14 cellular contexts compared by ENCODE assay signal in the genomic region with DNA sequence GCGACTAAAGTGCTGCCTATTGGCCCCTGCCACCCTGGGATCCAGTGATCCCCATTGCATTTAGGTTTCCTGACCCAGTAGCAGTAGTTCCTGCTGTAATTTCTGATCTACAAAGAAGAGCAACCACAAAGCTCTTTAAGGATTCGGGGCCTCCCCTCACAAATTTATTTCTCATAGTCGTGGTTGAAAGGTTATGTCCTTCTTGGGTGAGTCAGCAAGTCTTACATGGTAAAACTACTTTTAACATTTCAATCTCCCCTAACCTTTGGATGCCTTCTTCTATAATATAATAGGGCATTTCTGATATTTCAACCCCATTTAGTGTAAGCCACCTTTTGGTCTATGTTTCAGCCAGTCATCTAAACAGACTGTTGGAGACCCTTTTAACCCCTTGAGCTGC. TPM values are rescaled to one million over a fixed set of nuclear protein-coding genes. Genes with fewer than 3 reads are reported as not detected.
A peak's percentile ranks its signal among the peaks of the same experiment; 100 is the strongest.
DNase-seq lines count a peak whose midpoint lies in the region; ATAC-seq, FAIRE-seq and TF ChIP-seq lines count a peak whose summit lies in the region.
"Had no signal": no experiment of that assay in that cellular context is flagged by ENCODE, and none has a peak within 500 bp of the region (broad histone marks: within the 10 kb centered on the region; RNA-seq: fewer than 3 reads in every experiment).

No MANE protein-coding gene starts in this region.

- TF ChIP-seq CTCF in BJ (IDR thresholded peaks at IDR 0.05; ENCODE audit: insufficient read depth, low read depth, low read length) = no peak

- H3K36me3 ChIP-seq in BJ (ENCODE audit: control insufficient read depth, insufficient read depth, low read length) = peaks cover 6% of the 10 kb centered on the region; the same call in 1 of the 2 replicates

- FAIRE-seq in frontal cortex (lab: Jason Lieb, UNC) = no peak

- CTCF ChIA-PET in BJ (lab: Yijun Ruan, JAX) = interaction anchor here (1.3 to 2.0 kb wide), 2 partner anchors 9 to 25 kb away, joined by 3 to 5 read pairs; a partner anchor contains a TSS

- DNase-seq in BJ (ENCODE audit: low read depth) = peak; percentile 40
- DNase-seq in HT1080 (ENCODE audit: low read depth) = peak; percentile 50
- peak; percentile 57 for DNase-seq in fibroblast of peridontal ligament (ENCODE audit: extremely low read depth)
- no peak for DNase-seq in DMS53 treated with DMSO at 0.1 percent for 48 hours (lab: John Stamatoyannopoulos, UW; ENCODE audit: unreplicated experiment)
- DNase-seq in NOMO-1 treated with dmso at 0.1 percent for 144 hours (lab: John Stamatoyannopoulos, UW; ENCODE audit: unreplicated experiment) = no peak
- no peak for DNase-seq in frontal cortex (ENCODE audit: low spot score in 2 of 2)
- DNase-seq: activated CD4-positive, CD25-positive, alpha-beta regulatory T cell treated with anti-CD3 and anti-CD28 coated beads, Interleukin-2, amount 50 U/mL, for 72 hours; glutamatergic neuron; MG63; naive B cell; stimulated activated CD4-positive, alpha-beta T cell treated with anti-CD3 and anti-CD28 coated beads, Interleukin-2, amount 100 ng/mL, for 48 hours had no signal

- H3K4me3 ChIP-seq in BJ (ENCODE audit: low read depth, low read length) = no peak overlapping the region
- H3K4me3 ChIP-seq: ascending aorta, MG63 had no signal

- POLR2A ChIA-PET in BJ (lab: Charles Lee) = interaction anchor here (0.6 kb wide), 2 partner anchors 9 to 29 kb away, joined by 4 read pairs; no protein-coding TSS in a partner anchor

- ATAC-seq in GM21360 (IDR thresholded peaks at IDR 0.05; ENCODE audit: unreplicated experiment) (peak; percentile 68), HG03469 (IDR thresholded peaks at IDR 0.05; ENCODE audit: unreplicated experiment) (no peak)

- no peaks in the 10 kb centered on the region for H3K27me3 ChIP-seq in BJ (ENCODE audit: control insufficient read depth, insufficient read depth, low read length)
- H3K27me3 ChIP-seq: ascending aorta, MG63 had no signal

RNA-seq across cellular contexts. Expression of a gene that starts 14.9 kb away (rescaled TPM):
- 11.5 and 17.6 TPM in 2 replicates for polyA plus RNA-seq in BJ (2011; rRNA removed)
- 23.6 and 24.5 TPM in 2 replicates for polyA minus RNA-seq in BJ (2011; rRNA and poly(A)+ RNA removed)
- 12.6 and 16.2 TPM in 2 replicates for total RNA-seq in HT1080 (2014; rRNA removed; shearing (Covaris generic))
- 10.6 and 18.2 TPM in 2 replicates for polyA plus RNA-seq in HT1080 (2015; cell fraction: cytosol; rRNA removed)
- polyA plus RNA-seq in HT1080 (2015; cell fraction: nucleus; rRNA removed) = 25.1 and 25.6 TPM in 2 replicates
- 46.9 TPM for total RNA-seq in frontal cortex

RNA-seq across cellular contexts. Expression of a gene that starts 26.1 kb away (rescaled TPM):
- 41.9 and 63.2 TPM in 2 replicates for polyA plus RNA-seq in BJ (2011; rRNA removed)
- polyA minus RNA-seq in BJ (2011; rRNA and poly(A)+ RNA removed) = 17.1 and 24.7 TPM in 2 replicates
- 62.6 and 66.3 TPM in 2 replicates for total RNA-seq in HT1080 (2014; rRNA removed; shearing (Covaris generic))
- 43.4 and 47.6 TPM in 2 replicates for polyA plus RNA-seq in HT1080 (2015; cell fraction: cytosol; rRNA removed)
- 76.9 and 83.9 TPM in 2 replicates for polyA plus RNA-seq in HT1080 (2015; cell fraction: nucleus; rRNA removed)
- total RNA-seq in frontal cortex = 271 TPM

Comparison
In these comparisons a context has a peak if more than half of its experiments do, and no peak if none do; other contexts are left out.
1. DNase-seq: peak in BJ (single experiment), HT1080 (single experiment) and fibroblast of peridontal ligament (single experiment); none in DMS53 treated with DMSO at 0.1 percent for 48 hours (single experiment), NOMO-1 treated with dmso at 0.1 percent for 144 hours (single experiment) and frontal cortex (0 of 2).